In the genomic region with DNA sequence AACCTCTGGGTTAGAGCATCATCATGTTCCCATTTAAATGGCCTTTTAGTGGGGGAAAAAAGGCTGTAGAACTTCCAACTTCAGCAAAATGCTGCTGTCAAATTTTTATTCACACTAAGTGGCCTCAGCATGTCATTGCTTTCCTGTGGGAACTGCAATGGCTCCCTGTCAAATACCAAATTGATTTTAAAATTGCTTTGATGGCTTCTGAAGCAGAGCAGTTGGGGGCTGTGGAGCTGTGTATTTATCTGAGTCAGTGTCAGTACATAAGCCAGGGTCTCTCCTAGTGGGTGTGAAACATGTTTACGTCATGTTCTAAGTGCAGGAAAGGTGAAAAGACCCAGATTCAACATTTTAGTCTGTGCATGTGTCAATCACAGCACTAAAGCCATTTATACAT, we compare ENCODE assay signal across 5 cellular contexts.
"Had no signal": no experiment of that assay in that cellular context is flagged by ENCODE, and none has a peak within 500 bp of the region (broad histone marks: within the 10 kb centered on the region; RNA-seq: fewer than 3 reads in every experiment).

No MANE protein-coding gene starts in this region.

- H3K4me3 Mint-ChIP-seq: GM23338, H9 had no signal

- H3K4me3 ChIP-seq: GM23338, K562 had no signal

- H3K4me1 Mint-ChIP-seq: GM23338, H9 had no signal

- H3K27ac Mint-ChIP-seq: GM23338, H9 had no signal

- DNase-seq: H9, HCEC 1CT, IMR-90 had no signal

- H3K9me3 Mint-ChIP-seq: GM23338, H9 had no signal

- H2AFZ ChIP-seq: GM23338 had no signal

- H3K4me2 ChIP-seq: GM23338 had no signal
